Comparison of ENCODE assay signal across 8 cellular contexts in the genomic region with DNA sequence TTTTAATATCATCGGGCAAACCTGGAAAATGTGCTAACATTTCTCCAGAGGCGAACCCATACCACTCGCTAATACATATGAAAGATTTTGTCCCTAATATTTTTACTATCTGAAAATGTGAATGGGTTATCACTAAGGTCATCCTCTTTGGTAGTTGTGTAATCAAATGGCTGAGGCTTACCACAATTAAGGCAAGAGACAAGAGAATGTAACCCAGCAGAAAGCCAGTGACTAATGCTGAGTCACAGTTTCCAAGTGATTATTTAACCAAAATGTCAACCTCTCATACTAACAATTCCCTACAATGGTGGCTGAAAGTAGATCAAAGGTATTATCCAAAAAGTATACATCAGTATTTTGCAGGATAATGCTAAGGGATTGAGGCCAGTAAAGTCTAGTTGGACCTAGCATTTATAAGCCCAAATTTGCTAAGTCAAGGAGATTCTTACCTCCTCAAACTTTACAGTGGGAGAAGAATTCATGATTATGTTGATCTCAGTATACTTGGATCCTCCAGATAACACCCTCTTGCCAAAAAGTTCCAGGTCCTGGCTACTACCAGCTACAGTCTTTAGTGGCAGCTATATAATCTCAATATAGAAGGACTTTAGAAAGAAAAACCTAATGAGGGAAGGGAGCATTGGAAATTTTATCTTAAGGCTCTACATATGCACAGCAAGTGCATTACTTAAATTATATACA. TPM values are rescaled to one million over a fixed set of nuclear protein-coding genes. Genes with fewer than 3 reads are reported as not detected.
DNase-seq lines count a peak whose midpoint lies in the region; ATAC-seq and TF ChIP-seq lines count a peak whose summit lies in the region.

No MANE protein-coding gene starts in this region.

- DNase-seq in Right ventricle myocardium inferior (ENCODE audit: missing footprints) (no peak), cardiac septum (ENCODE audit: low spot score) (no peak), RWPE1 (ENCODE audit: low spot score) (peak; percentile 85), epithelial cell of prostate (ENCODE audit: low read depth, low spot score) (peak; percentile 74), pons (ENCODE audit: low spot score) (peak; percentile 53), NCI-H187 (lab: John Stamatoyannopoulos, UW) (no peak)

- no peak for TF ChIP-seq CTCF in RWPE1 (conservative IDR thresholded peaks at IDR 0.05; ENCODE audit: low read depth)

- CTCF ChIA-PET in RWPE1 (lab: Yijun Ruan, JAX), result no interaction called here

- H3K27ac ChIP-seq in RWPE1 (no peak overlapping the region), epithelial cell of prostate (peak overlapping the region; percentile 74)

- ATAC-seq in Right ventricle myocardium inferior, result peak; percentile 40
- ATAC-seq in HG02938 (IDR thresholded peaks at IDR 0.05; ENCODE audit: unreplicated experiment), result no peak
- no peak for ATAC-seq in GM19328 (IDR thresholded peaks at IDR 0.05; ENCODE audit: unreplicated experiment)

- POLR2A ChIA-PET in RWPE1 (lab: Yijun Ruan, JAX; ENCODE audit: low non-redundant PET), result no interaction called here

- intact Hi-C loops in Right ventricle myocardium inferior (cut with DNase I) (no loop called here), cardiac septum (cut with DNase I) (no loop called here)

RNA-seq across cellular contexts. Expression of gene SIK3, which starts 25.6 kb away (rescaled TPM):
- total RNA-seq in Right ventricle myocardium inferior (28.7 TPM), cardiac septum (47.4 TPM)

Comparison
In these comparisons a context has a peak if more than half of its experiments do, and no peak if none do; other contexts are left out.
1. DNase-seq: peak in RWPE1 (single experiment), epithelial cell of prostate (single experiment) and pons (single experiment); none in Right ventricle myocardium inferior (single experiment), cardiac septum (single experiment) and NCI-H187 (0 of 2).